Comparison of ENCODE assay signal across 10 cellular contexts in the genomic region with DNA sequence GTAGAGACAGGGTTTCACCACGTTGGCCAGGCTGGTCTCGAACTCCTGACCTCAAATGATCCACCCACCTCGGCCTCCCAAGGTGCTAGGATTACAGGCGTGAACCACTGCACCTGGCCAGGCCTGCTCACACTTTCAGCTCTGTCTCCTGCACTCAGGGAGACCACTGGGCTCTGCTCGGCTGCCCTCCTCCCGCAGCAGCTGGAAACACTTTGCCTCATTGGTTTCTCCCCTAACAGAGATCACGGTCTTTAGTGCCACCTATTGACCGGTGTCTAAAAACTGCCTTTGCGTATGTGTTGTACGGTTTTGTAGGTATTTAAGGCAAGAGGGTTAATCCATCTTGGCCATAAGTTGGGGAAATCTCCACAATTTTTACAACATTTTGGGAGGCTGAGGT. TPM values are rescaled to one million over a fixed set of nuclear protein-coding genes. Genes with fewer than 3 reads are reported as not detected.
DNase-seq lines count a peak whose midpoint lies in the region; ATAC-seq and TF ChIP-seq lines count a peak whose summit lies in the region.
"Not testable (repeated sequence)": the region's sequence is repeated elsewhere in the genome, so short reads cannot be mapped to it uniquely, and the experiment has no call there.
"Had no signal": no experiment of that assay in that cellular context is flagged by ENCODE, and none has a peak within 500 bp of the region (broad histone marks: within the 10 kb centered on the region; RNA-seq: fewer than 3 reads in every experiment).

No MANE protein-coding gene starts in this region.

- not testable (repeated sequence) for H3K27me3 Mint-ChIP-seq in activated T-helper 17 cell treated with anti-CD3 and anti-CD28 coated beads, Interleukin-2, amount 50 U/mL, for 72 hours; osteocyte (ENCODE audit: unreplicated experiment)

- peak; percentile 46 for TF ChIP-seq CTCF in AG04450 (IDR thresholded peaks at IDR 0.05; ENCODE audit: low read depth, low read length)
- TF ChIP-seq CTCF in GM12872 (IDR thresholded peaks at IDR 0.05; ENCODE audit: insufficient read depth, low read depth, low read length): peak; percentile 52; the same call in 2 of the 3 replicates
- TF ChIP-seq CTCF in OCI-LY3 (IDR thresholded peaks at IDR 0.05; ENCODE audit: low read depth, low read length): peak; percentile 58
- TF ChIP-seq CTCF in osteocyte (IDR thresholded peaks at IDR 0.05): peak; percentile 53

- H3K4me1 ChIP-seq in OCI-LY3 (ENCODE audit: low read length): not testable (repeated sequence)

- H3K9ac ChIP-seq in OCI-LY3 (ENCODE audit: low read length): not testable (repeated sequence)

- H3K9me3 ChIP-seq in AG04450 (ENCODE audit: control insufficient read depth, insufficient read depth, low read length); OCI-LY3 (ENCODE audit: insufficient read depth, low read length): not testable (repeated sequence)

- not testable (repeated sequence) for H2AFZ ChIP-seq in OCI-LY3 (ENCODE audit: low read depth, low read length)

- POLR2A ChIA-PET in AG04450 (lab: Yijun Ruan, JAX): not testable (repeated sequence)

- not testable (repeated sequence) for H4K20me1 ChIP-seq in OCI-LY3 (ENCODE audit: insufficient read depth, low read length)

- peak; percentile 76 for ATAC-seq in HG02642 (IDR thresholded peaks at IDR 0.05; ENCODE audit: poor library complexity, unreplicated experiment)
- ATAC-seq in activated T-helper 17 cell treated with anti-CD3 and anti-CD28 coated beads, Interleukin-2, amount 50 U/mL, for 72 hours (replicated peaks): peak; percentile 56

- not testable (repeated sequence) for H3K36me3 Mint-ChIP-seq in activated T-helper 17 cell treated with anti-CD3 and anti-CD28 coated beads, Interleukin-2, amount 50 U/mL, for 72 hours (ENCODE audit: low read depth); osteocyte (ENCODE audit: unreplicated experiment)

- H3K4me3 ChIP-seq in AG04450 (ENCODE audit: low read depth, low read length); OCI-LY3 (ENCODE audit: low read length): not testable (repeated sequence)

- not testable (repeated sequence) for H3K27ac Mint-ChIP-seq in activated T-helper 17 cell treated with anti-CD3 and anti-CD28 coated beads, Interleukin-2, amount 50 U/mL, for 72 hours; osteocyte (ENCODE audit: unreplicated experiment)

- H3K27me3 ChIP-seq in AG04450 (ENCODE audit: control insufficient read depth, insufficient read depth, low read length); OCI-LY3 (ENCODE audit: low read depth, low read length): not testable (repeated sequence)

- H3K79me2 ChIP-seq in OCI-LY3 (ENCODE audit: low read length): not testable (repeated sequence)

- not testable (repeated sequence) for H3K4me2 ChIP-seq in OCI-LY3 (ENCODE audit: low read length)

- CTCF ChIA-PET in AG04450 (lab: Charles Lee): interaction anchor here (0.8 to 14.3 kb wide), 7 partner anchors 8 to 908 kb away, joined by 3 to 474 read pairs (median 4); no protein-coding TSS in a partner anchor

- not testable (repeated sequence) for H3K27ac ChIP-seq in AG04450 (ENCODE audit: low read depth, low read length); OCI-LY3 (ENCODE audit: low read length)

- DNase-seq in AG04450 (ENCODE audit: low read depth, low spot score): peak; percentile 8
- DNase-seq in NCI-H1105 (lab: John Stamatoyannopoulos, UW): peak; percentile 59
- peak; percentile 10 for DNase-seq in glomerular endothelial cell (ENCODE audit: extremely low read depth, low read depth, low spot score)
- not testable (repeated sequence) for DNase-seq in osteocyte (ENCODE audit: extremely low spot score, unreplicated experiment)

- H3K4me3 Mint-ChIP-seq in activated T-helper 17 cell treated with anti-CD3 and anti-CD28 coated beads, Interleukin-2, amount 50 U/mL, for 72 hours; osteocyte (ENCODE audit: unreplicated experiment): not testable (repeated sequence)

- not testable (repeated sequence) for H3K9me3 Mint-ChIP-seq in activated T-helper 17 cell treated with anti-CD3 and anti-CD28 coated beads, Interleukin-2, amount 50 U/mL, for 72 hours; osteocyte (ENCODE audit: unreplicated experiment)

- not testable (repeated sequence) for H3K36me3 ChIP-seq in OCI-LY3 (replicated peaks; ENCODE audit: low read depth, low read length)

- H3K4me1 Mint-ChIP-seq in activated T-helper 17 cell treated with anti-CD3 and anti-CD28 coated beads, Interleukin-2, amount 50 U/mL, for 72 hours; osteocyte (ENCODE audit: unreplicated experiment): not testable (repeated sequence)

RNA-seq across cellular contexts. Expression of a gene that starts 23.4 kb away (rescaled TPM):
- not detected in 2 replicates for polyA plus RNA-seq in AG04450 (2011; rRNA removed)
- not detected in 2 replicates for polyA minus RNA-seq in AG04450 (2011; rRNA and poly(A)+ RNA removed)
- not detected for total RNA-seq in activated T-helper 17 cell treated with anti-CD3 and anti-CD28 coated beads, Interleukin-2, amount 50 U/mL, for 72 hours
- total RNA-seq in glomerular endothelial cell (not detected in 2 replicates), osteocyte (not detected in 2 replicates)
- total RNA-seq: prostate gland, ureter had no signal
